ENCODE assay signal across 18 cellular contexts in the genomic region with DNA sequence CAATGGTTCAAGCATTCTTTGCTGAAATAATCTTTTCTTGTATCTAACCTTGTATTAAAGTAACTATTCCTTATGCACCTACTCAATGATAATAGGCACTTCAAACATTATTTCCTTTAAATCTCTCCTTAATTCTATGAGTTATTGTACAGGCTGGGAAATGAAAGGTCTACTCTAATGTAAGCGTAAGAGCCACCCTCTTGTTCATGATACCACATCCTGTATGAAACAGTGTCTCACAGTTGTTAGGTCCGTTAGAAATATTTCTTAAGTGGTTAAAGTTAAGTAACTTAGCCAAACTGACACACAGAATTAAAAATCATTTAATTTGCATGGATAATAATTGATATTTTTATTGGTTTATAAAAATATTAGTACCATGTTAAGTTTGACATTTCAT.
A peak's percentile ranks its signal among the peaks of the same experiment; 100 is the strongest.
DNase-seq lines count a peak whose midpoint lies in the region; ATAC-seq and TF ChIP-seq lines count a peak whose summit lies in the region.
"Had no signal": no experiment of that assay in that cellular context is flagged by ENCODE, and none has a peak within 500 bp of the region (broad histone marks: within the 10 kb centered on the region; RNA-seq: fewer than 3 reads in every experiment).

No MANE protein-coding gene starts in this region.

- no peaks in the 10 kb centered on the region for H3K79me2 ChIP-seq in DND-41 (ENCODE audit: insufficient read depth, low read length)
- no peaks in the 10 kb centered on the region for H3K79me2 ChIP-seq in MM.1S (ENCODE audit: low read length)

- no peak overlapping the region for H3K4me3 ChIP-seq in DND-41 (ENCODE audit: low read depth in 1 of 2, low read length in 2 of 2)
- H3K4me3 ChIP-seq in MM.1S (ENCODE audit: low read length) = no peak overlapping the region
- H3K4me3 ChIP-seq: BLaER1 treated with 17β-estradiol and CSF1 and Interleukin-3, amounts not matched to agents 10 nM and 100 nM; GM23338 had no signal

- no peak for TF ChIP-seq CTCF in DND-41 (IDR thresholded peaks at IDR 0.05; ENCODE audit: borderline replicate concordance, extremely low read depth, low read length, poor library complexity, severe bottlenecking)
- no peak for TF ChIP-seq CTCF in MM.1S (IDR thresholded peaks at IDR 0.05; ENCODE audit: low read length)

- H4K20me1 ChIP-seq in DND-41 (ENCODE audit: insufficient read depth, low read length) = no peaks in the 10 kb centered on the region
- no peaks in the 10 kb centered on the region for H4K20me1 ChIP-seq in MM.1S (ENCODE audit: insufficient read depth, low read length)
- H4K20me1 ChIP-seq: BLaER1 treated with 17β-estradiol and CSF1 and Interleukin-3, amounts not matched to agents 10 nM and 100 nM had no signal

- H3K27ac ChIP-seq in DND-41 (ENCODE audit: low read length) (peak overlapping the region; percentile 96), MM.1S (ENCODE audit: low read length) (no peak overlapping the region)
- H3K27ac ChIP-seq: BLaER1 treated with 17β-estradiol and CSF1 and Interleukin-3, amounts not matched to agents 10 nM and 100 nM had no signal

- DNase-seq in DND-41 = no peak
- DNase-seq in MM.1S = peak; percentile 11
- DNase-seq in MV-4-11 (lab: John Stamatoyannopoulos, UW) = peak; percentile 86
- DNase-seq in stimulated activated CD8-positive, alpha-beta memory T cell treated with anti-CD3 and anti-CD28 coated beads, Interleukin-4, amount 100 ng/mL, for 48 hours = no peak
- DNase-seq in DMS153 (lab: John Stamatoyannopoulos, UW) = no peak
- DNase-seq in NCI-H1048 (lab: John Stamatoyannopoulos, UW) = no peak
- DNase-seq: 8988T; CD8-positive, alpha-beta memory T cell; COR-L47; DMS 273 treated with DMSO at 0.1 percent for 48 hours; GDM1; H7; HFFc6; IMR-90 had no signal

- no peaks in the 10 kb centered on the region for H3K36me3 ChIP-seq in DND-41 (ENCODE audit: insufficient read depth, low read length)
- H3K36me3 ChIP-seq in MM.1S (replicated peaks; ENCODE audit: insufficient read depth, low read length) = no peaks in the 10 kb centered on the region
- H3K36me3 ChIP-seq: BLaER1 treated with 17β-estradiol and CSF1 and Interleukin-3, amounts not matched to agents 10 nM and 100 nM had no signal

- H2AFZ ChIP-seq in DND-41 (ENCODE audit: low read depth, low read length) (peak overlapping the region; percentile 67; the same call in 1 of the 2 replicates), MM.1S (ENCODE audit: low read length) (no peak overlapping the region)
- H2AFZ ChIP-seq: GM23338 had no signal

- ATAC-seq in DND-41 (ENCODE audit: insufficient read depth, low read depth) = peak; percentile 91
- ATAC-seq in GM19467 (IDR thresholded peaks at IDR 0.05; ENCODE audit: unreplicated experiment) = no peak
- ATAC-seq: GM23338, HCT116 had no signal

- H3F3A ChIP-seq in MM.1S (ENCODE audit: insufficient read depth, low read length) = no peaks in the 10 kb centered on the region; the same call in 1 of the 2 replicates

- H3K4me1 ChIP-seq in DND-41 (ENCODE audit: insufficient read depth, low read length) (peaks cover 48% of the 10 kb centered on the region), MM.1S (ENCODE audit: low read length) (0 out of 2 replicates have a peak, but pooled peaks cover 3% of the 10 kb centered on the region)
- H3K4me1 ChIP-seq: BLaER1 treated with 17β-estradiol and CSF1 and Interleukin-3, amounts not matched to agents 10 nM and 100 nM had no signal

- no peaks in the 10 kb centered on the region for H3K9me2 ChIP-seq in MM.1S (replicated peaks; ENCODE audit: insufficient read depth, low read length)

- H3K9ac ChIP-seq in DND-41 (ENCODE audit: low read depth, low read length) (peak overlapping the region; percentile 43), MM.1S (ENCODE audit: low read length) (no peak overlapping the region)
- H3K9ac ChIP-seq: BLaER1 treated with 17β-estradiol and CSF1 and Interleukin-3, amounts not matched to agents 10 nM and 100 nM had no signal

- no peaks in the 10 kb centered on the region for H3K9me3 ChIP-seq in DND-41 (ENCODE audit: insufficient read depth, low read length, severe bottlenecking)
- H3K9me3 ChIP-seq in MM.1S (replicated peaks; ENCODE audit: insufficient read depth, low read length) = no peaks in the 10 kb centered on the region
- H3K9me3 ChIP-seq: BLaER1 treated with 17β-estradiol and CSF1 and Interleukin-3, amounts not matched to agents 10 nM and 100 nM had no signal

- H3K4me2 ChIP-seq in DND-41 (ENCODE audit: insufficient read depth, low read length) = peak overlapping the region; percentile 42
- no peak overlapping the region for H3K4me2 ChIP-seq in MM.1S (ENCODE audit: low read depth, low read length)
- H3K4me2 ChIP-seq: BLaER1 treated with 17β-estradiol and CSF1 and Interleukin-3, amounts not matched to agents 10 nM and 100 nM; GM23338 had no signal

- H3K27me3 ChIP-seq in DND-41 (ENCODE audit: insufficient read depth, low read length, poor library complexity) (no peaks in the 10 kb centered on the region), MM.1S (replicated peaks; ENCODE audit: insufficient read depth, low read length) (no peaks in the 10 kb centered on the region)
- H3K27me3 ChIP-seq: BLaER1 treated with 17β-estradiol and CSF1 and Interleukin-3, amounts not matched to agents 10 nM and 100 nM had no signal

Comparison
In these comparisons a context has a peak if more than half of its experiments do, and no peak if none do; other contexts are left out.
1. DNase-seq: peak in MM.1S (single experiment) and MV-4-11 (single experiment); none in DND-41 (single experiment), stimulated activated CD8-positive, alpha-beta memory T cell treated with anti-CD3 and anti-CD28 coated beads, Interleukin-4, amount 100 ng/mL, for 48 hours (single experiment), DMS153 (single experiment) and NCI-H1048 (single experiment).